Comparison of ENCODE assay signal across 16 cellular contexts in genomic region chr4:124427095-124427767, GRCh38.
DNase-seq lines count a peak whose midpoint lies in the region; ATAC-seq, FAIRE-seq and TF ChIP-seq lines count a peak whose summit lies in the region.
"Had no signal": no experiment of that assay in that cellular context is flagged by ENCODE, and none has a peak within 500 bp of the region (broad histone marks: within the 10 kb centered on the region; RNA-seq: fewer than 3 reads in every experiment).

No MANE protein-coding gene starts in this region.

- no peak for TF ChIP-seq RAD21 in IMR-90 (IDR thresholded peaks at IDR 0.05; ENCODE audit: low read length)

- H3K9ac ChIP-seq in IMR-90 (ENCODE audit: low read depth, low read length) = no peak overlapping the region
- no peak overlapping the region for H3K9ac ChIP-seq in colonic mucosa (ENCODE audit: low read depth in 2 of 2, low read length in 2 of 2)

- TF ChIP-seq CTCF in IMR-90 (conservative IDR thresholded peaks at IDR 0.05; ENCODE audit: low read depth, low read length) = no peak
- no peak for TF ChIP-seq CTCF in colonic mucosa (IDR thresholded peaks at IDR 0.05)

- H3K27me3 ChIP-seq in IMR-90 (ENCODE audit: control insufficient read depth, insufficient read depth, low read length) (no peaks in the 10 kb centered on the region), colonic mucosa (no peaks in the 10 kb centered on the region), small intestine (ENCODE audit: control insufficient read depth in 2 of 2, insufficient read depth in 2 of 2, low read length in 2 of 2) (no peaks in the 10 kb centered on the region)

- intact Hi-C loops in IMR-90 (cut with micrococcal nuclease) (no loop called here), colonic mucosa (cut with DNase I) (no loop called here)

- H3K36me3 ChIP-seq in IMR-90 (ENCODE audit: control insufficient read depth, insufficient read depth, low read length) = no peaks in the 10 kb centered on the region
- no peaks in the 10 kb centered on the region for H3K36me3 ChIP-seq in colonic mucosa
- H3K36me3 ChIP-seq in small intestine (ENCODE audit: control insufficient read depth in 2 of 2, insufficient read depth in 2 of 2, low read length in 2 of 2) = no peaks in the 10 kb centered on the region

- FAIRE-seq in small intestine (lab: Jason Lieb, UNC) = no peak
- FAIRE-seq: kidney had no signal

- no peak overlapping the region for H3K23ac ChIP-seq in IMR-90 (ENCODE audit: low read depth, low read length)

- no peak overlapping the region for H3K18ac ChIP-seq in IMR-90 (ENCODE audit: low read depth, low read length)

- 0 out of 2 replicates have a peak overlapping the region, but pooled peaks have one; percentile 62 for H3K14ac ChIP-seq in IMR-90 (replicated peaks; ENCODE audit: low read depth, low read length)

- no peak for TF ChIP-seq POLR2A in IMR-90 (IDR thresholded peaks at IDR 0.05; ENCODE audit: low read depth, low read length)

- peak overlapping the region; percentile 62; the same call in 1 of the 2 replicates for H2BK20ac ChIP-seq in IMR-90 (ENCODE audit: low read depth, low read length)

- POLR2A ChIA-PET in IMR-90 (lab: Charles Lee; ENCODE audit: unreplicated experiment) = no interaction called here
- POLR2A ChIA-PET in activated CD8-positive, alpha-beta T cell treated with anti-CD3 and anti-CD28 coated beads, Interleukin-2, amount 10 ng/mL, durations not matched to agents 7 days and 5 days (lab: Charles Lee) = no interaction called here

- H3K79me1 ChIP-seq in IMR-90 (ENCODE audit: low read depth in 1 of 2, low read length in 2 of 2) = no peaks in the 10 kb centered on the region

- no peak overlapping the region for H4K8ac ChIP-seq in IMR-90 (ENCODE audit: low read depth in 2 of 2, low read length in 2 of 2)

- in situ Hi-C loops in IMR-90 (cut with MboI; ENCODE audit: low sequenced_read_pairs) = no loop called here

- no peak overlapping the region for H3K4ac ChIP-seq in IMR-90 (ENCODE audit: low read depth, low read length)

- H3K27ac Mint-ChIP-seq in activated CD8-positive, alpha-beta T cell treated with anti-CD3 and anti-CD28 coated beads, Interleukin-2, amount 10 ng/mL, durations not matched to agents 7 days and 5 days = no peak overlapping the region
- H3K27ac Mint-ChIP-seq: activated CD4-positive, alpha-beta T cell treated with anti-CD3 and anti-CD28 coated beads, Interleukin-2, amount 10 ng/mL, durations not matched to agents 7 days and 5 days; activated naive CD4-positive, alpha-beta T cell treated with anti-CD3 and anti-CD28 coated beads for 36 hours; B cell; GM23338 had no signal

- H2BK15ac ChIP-seq in IMR-90 (ENCODE audit: low read depth, low read length) = no peak overlapping the region

- dilution Hi-C loops in IMR-90 (cut with HindIII; ENCODE audit: low sequenced_read_pairs, unreplicated experiment) = no loop called here

- no peak overlapping the region for H3K4me2 ChIP-seq in IMR-90 (ENCODE audit: low read depth, low read length)
- H3K4me2 ChIP-seq: GM23338 had no signal

- no peak overlapping the region for H3K4me3 Mint-ChIP-seq in activated CD8-positive, alpha-beta T cell treated with anti-CD3 and anti-CD28 coated beads, Interleukin-2, amount 10 ng/mL, durations not matched to agents 7 days and 5 days
- H3K4me3 Mint-ChIP-seq: activated CD4-positive, alpha-beta T cell treated with anti-CD3 and anti-CD28 coated beads, Interleukin-2, amount 10 ng/mL, durations not matched to agents 7 days and 5 days; activated naive CD4-positive, alpha-beta T cell treated with anti-CD3 and anti-CD28 coated beads for 36 hours; B cell; GM23338 had no signal

- no TSS peak for BruUV-seq in IMR-90 (replicated peaks; lab: Mats Ljungman, UMichigan)

- no peak overlapping the region for H3K27ac ChIP-seq in IMR-90 (ENCODE audit: insufficient read depth, low read length)
- H3K27ac ChIP-seq in colonic mucosa = no peak overlapping the region
- H3K27ac ChIP-seq in small intestine (ENCODE audit: low read depth in 1 of 2, low read length in 1 of 2) = no peak overlapping the region

- peaks cover 7% of the 10 kb centered on the region for H3K9me1 ChIP-seq in IMR-90 (ENCODE audit: insufficient read depth, low read length)

- H2AK9ac ChIP-seq in IMR-90 (replicated peaks; ENCODE audit: low read depth, low read length, poor library complexity) = no peak overlapping the region

- peak overlapping the region; percentile 64; the same call in 1 of the 2 replicates for H4K91ac ChIP-seq in IMR-90 (ENCODE audit: insufficient read depth, low read depth, low read length)

- H2BK120ac ChIP-seq in IMR-90 (ENCODE audit: low read depth, low read length) = no peak overlapping the region

- no peaks in the 10 kb centered on the region for H3K4me1 Mint-ChIP-seq in activated CD8-positive, alpha-beta T cell treated with anti-CD3 and anti-CD28 coated beads, Interleukin-2, amount 10 ng/mL, durations not matched to agents 7 days and 5 days (ENCODE audit: low read depth)
- H3K4me1 Mint-ChIP-seq: activated CD4-positive, alpha-beta T cell treated with anti-CD3 and anti-CD28 coated beads, Interleukin-2, amount 10 ng/mL, durations not matched to agents 7 days and 5 days had no signal

- no peak overlapping the region for H4K5ac ChIP-seq in IMR-90 (ENCODE audit: low read depth, low read length)

- H4K20me1 ChIP-seq in IMR-90 (ENCODE audit: insufficient read depth, low read length) = no peaks in the 10 kb centered on the region

- no peaks in the 10 kb centered on the region for H3K36me3 Mint-ChIP-seq in activated CD8-positive, alpha-beta T cell treated with anti-CD3 and anti-CD28 coated beads, Interleukin-2, amount 10 ng/mL, durations not matched to agents 7 days and 5 days (ENCODE audit: low read depth)

- DNase-seq in IMR-90 (no peak), colonic mucosa (peak; percentile 61), left kidney (ENCODE audit: low read depth, low spot score) (peak; percentile 19), small intestine (peak; percentile 48), SKM-1 (lab: John Stamatoyannopoulos, UW; ENCODE audit: unreplicated experiment) (no peak), NAMALWA (ENCODE audit: low spot score) (no peak)
- DNase-seq in activated CD8-positive, alpha-beta T cell treated with anti-CD3 and anti-CD28 coated beads, Interleukin-2, amount 10 ng/mL, durations not matched to agents 7 days and 5 days = no peak
- DNase-seq: activated CD4-positive, alpha-beta T cell treated with anti-CD3 and anti-CD28 coated beads, Interleukin-2, amount 10 ng/mL, durations not matched to agents 7 days and 5 days; activated naive CD4-positive, alpha-beta T cell treated with anti-CD3 and anti-CD28 coated beads for 36 hours; kidney; MV-4-11; NCI-H524; stimulated activated CD4-positive, alpha-beta T cell treated with anti-CD3 and anti-CD28 coated beads, Interleukin-4, amount 100 ng/mL, for 24 hours had no signal

- H3K4me3 ChIP-seq in IMR-90 (ENCODE audit: insufficient read depth, low read depth, low read length) (no peak overlapping the region), colonic mucosa (no peak overlapping the region), small intestine (ENCODE audit: low read depth in 1 of 2, low read length in 2 of 2) (no peak overlapping the region)
- H3K4me3 ChIP-seq: GM23338, skin epidermis had no signal

- no peak overlapping the region for H2AFZ ChIP-seq in IMR-90 (replicated peaks; ENCODE audit: low read length, poor library complexity)

- H3K9me3 Mint-ChIP-seq in activated CD8-positive, alpha-beta T cell treated with anti-CD3 and anti-CD28 coated beads, Interleukin-2, amount 10 ng/mL, durations not matched to agents 7 days and 5 days (ENCODE audit: insufficient read depth) = no peaks in the 10 kb centered on the region
- H3K9me3 Mint-ChIP-seq: activated CD4-positive, alpha-beta T cell treated with anti-CD3 and anti-CD28 coated beads, Interleukin-2, amount 10 ng/mL, durations not matched to agents 7 days and 5 days; activated naive CD4-positive, alpha-beta T cell treated with anti-CD3 and anti-CD28 coated beads for 36 hours; GM23338 had no signal

- no CpG with 5 or more reads among the region's 1 CpG for WGBS in IMR-90 (ENCODE audit: extremely low coverage in 2 of 2, insufficient read length in 1 of 2), 2 experiments
- 84 to 92% (median 87%) methylated on average over 1 of the region's 1 CpG for WGBS in small intestine, 3 donors

- no peak for ATAC-seq in IMR-90 (ENCODE audit: low read depth)
- no peak for ATAC-seq in activated CD8-positive, alpha-beta T cell treated with anti-CD3 and anti-CD28 coated beads, Interleukin-2, amount 10 ng/mL, durations not matched to agents 7 days and 5 days

- no peak overlapping the region for H2BK5ac ChIP-seq in IMR-90 (ENCODE audit: low read depth, low read length, poor library complexity, severe bottlenecking)

- H3K27me3 Mint-ChIP-seq in activated CD8-positive, alpha-beta T cell treated with anti-CD3 and anti-CD28 coated beads, Interleukin-2, amount 10 ng/mL, durations not matched to agents 7 days and 5 days (ENCODE audit: low read depth) = no peaks in the 10 kb centered on the region
- H3K27me3 Mint-ChIP-seq: activated CD4-positive, alpha-beta T cell treated with anti-CD3 and anti-CD28 coated beads, Interleukin-2, amount 10 ng/mL, durations not matched to agents 7 days and 5 days; B cell had no signal

- H3K4me1 ChIP-seq in IMR-90 (ENCODE audit: control insufficient read depth, insufficient read depth, low read length) (peaks cover 6% of the 10 kb centered on the region), colonic mucosa (no peaks in the 10 kb centered on the region), small intestine (ENCODE audit: control insufficient read depth in 2 of 2, insufficient read depth in 1 of 2, low read depth in 1 of 2, low read length in 1 of 2) (no peaks in the 10 kb centered on the region)

- H3K9me3 ChIP-seq in IMR-90 (ENCODE audit: control insufficient read depth, insufficient read depth, low read length) (no peaks in the 10 kb centered on the region), colonic mucosa (no peaks in the 10 kb centered on the region), small intestine (ENCODE audit: control insufficient read depth, low read depth) (no peaks in the 10 kb centered on the region)

- 0 out of 2 replicates have a peak overlapping the region, but pooled peaks have one; percentile 25 for H2AK5ac ChIP-seq in IMR-90 (ENCODE audit: low read depth, low read length)

- no peak overlapping the region for H3K56ac ChIP-seq in IMR-90 (ENCODE audit: extremely low read depth, insufficient read depth, low read length)

- CTCF ChIA-PET in IMR-90 (lab: Yijun Ruan, JAX) = interaction anchor here (0.6 kb wide), 1 partner anchor 26 kb away, joined by 4 read pairs; no protein-coding TSS in a partner anchor
- CTCF ChIA-PET in activated CD8-positive, alpha-beta T cell treated with anti-CD3 and anti-CD28 coated beads, Interleukin-2, amount 10 ng/mL, durations not matched to agents 7 days and 5 days (lab: Charles Lee) = no interaction called here

TF ChIP-seq in IMR-90, 13 proteins besides CTCF, POLR2A, EP300 and RAD21:
- no peak for TF ChIP-seq RCOR1 (IDR thresholded peaks at IDR 0.05; ENCODE audit: insufficient replicate concordance, low read length)
- no peak for TF ChIP-seq CEBPB (IDR thresholded peaks at IDR 0.05; ENCODE audit: low read depth, low read length)
- TF ChIP-seq MXI1 (IDR thresholded peaks at IDR 0.05; ENCODE audit: borderline replicate concordance, low read depth, low read length) = no peak

Comparison
In these comparisons a context has a peak if more than half of its experiments do, and no peak if none do; other contexts are left out.
1. DNase-seq: peak in colonic mucosa (single experiment), left kidney (single experiment) and small intestine (single experiment); none in IMR-90 (single experiment), SKM-1 (single experiment), NAMALWA (single experiment) and activated CD8-positive, alpha-beta T cell treated with anti-CD3 and anti-CD28 coated beads, Interleukin-2, amount 10 ng/mL, durations not matched to agents 7 days and 5 days (single experiment).